29 cellular contexts compared by ENCODE assay signal in the genomic region with DNA sequence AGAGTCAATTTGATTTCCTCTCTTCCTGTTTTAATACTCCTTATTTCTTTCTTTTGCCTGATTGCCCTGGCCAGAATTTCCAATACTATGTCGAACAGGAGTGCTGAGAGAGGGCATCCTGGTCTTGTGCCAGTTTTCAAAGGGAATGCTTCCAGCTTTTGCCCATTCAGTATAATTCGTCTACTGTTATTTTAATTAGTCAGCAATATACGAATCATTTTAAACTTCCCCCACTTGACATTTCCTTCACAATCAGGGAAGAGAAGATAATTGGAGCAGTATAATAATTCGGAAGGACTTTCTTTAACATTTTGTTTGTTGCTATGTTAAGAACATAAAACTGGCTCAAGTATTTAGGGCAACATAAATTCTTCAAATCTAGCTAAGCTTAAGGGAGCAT.
"Had no signal": no experiment of that assay in that cellular context is flagged by ENCODE, and none has a peak within 500 bp of the region (broad histone marks: within the 10 kb centered on the region; RNA-seq: fewer than 3 reads in every experiment).

No MANE protein-coding gene starts in this region.

- FAIRE-seq: TTC549 had no signal

- H3K27ac ChIP-seq: SK-N-MC, VCaP had no signal

- H3K4me3 ChIP-seq: SK-N-MC had no signal

- DNase-seq: activated CD4-positive, alpha-beta memory T cell treated with anti-CD3 and anti-CD28 coated beads, Interleukin-2, amount 10 ng/mL, durations not matched to agents 7 days and 5 days; activated CD4-positive, alpha-beta T cell treated with anti-CD3 and anti-CD28 coated beads, Interleukin-2, amount 10 ng/mL, durations not matched to agents 7 days and 5 days; activated CD4-positive, CD25-positive, alpha-beta regulatory T cell; activated gamma-delta T cell treated with Interleukin-2 at 50 U/mL for 16 hours; activated naive CD4-positive, alpha-beta T cell treated with anti-CD3 and anti-CD28 coated beads, Interleukin-2, amount 10 ng/mL, durations not matched to agents 7 days and 5 days; activated naive CD8-positive, alpha-beta T cell treated with anti-CD3 and anti-CD28 coated beads for 36 hours; activated T-cell treated with anti-CD3 and anti-CD28 coated beads for 4 hours; activated T-cell treated with anti-CD3 and anti-CD28 coated beads, Interleukin-2, amount 50 U/mL, for 48 hours; caudate nucleus; Kasumi-1; MV-4-11; NCI-H1105; NCI-H1436; NCI-H1694 treated with DMSO at 0.1 percent for 48 hours; NCI-H2029 treated with DMSO at 0.1 percent for 48 hours; NCI-H510A treated with DMSO at 0.1 percent for 48 hours; NCI-H69; NK-92 treated with Interleukin-12 subunit alpha and Interleukin-12 subunit beta, amount 100 ng/mL, for 24 hours; OCI-M1; RPMI8226; T-cell; T-helper 2 cell; T1000 had no signal

- ATAC-seq: activated T-helper 17 cell treated with anti-CD3 and anti-CD28 coated beads, Interleukin-2, amount 50 U/mL, for 72 hours; Panc1; Right ventricle myocardium inferior; T-cell had no signal
